ENCODE assay signal across 2 cellular contexts in genomic region chr1:65658122-65658521, GRCh38.
A peak's percentile ranks its signal among the peaks of the same experiment; 100 is the strongest.
TF ChIP-seq lines count a peak whose summit lies in the region.

No MANE protein-coding gene starts in this region.

TF ChIP-seq in IMR-90, 13 proteins besides CTCF, POLR2A, EP300 and RAD21:
- no peak for TF ChIP-seq BHLHE40 (IDR thresholded peaks at IDR 0.05; ENCODE audit: low read depth, low read length)
- TF ChIP-seq MAFK (IDR thresholded peaks at IDR 0.05; ENCODE audit: low read depth, low read length) = no peak
- TF ChIP-seq SMC3 (IDR thresholded peaks at IDR 0.05; ENCODE audit: low read depth, low read length) = no peak

TF ChIP-seq in K562, 482 proteins besides CTCF, POLR2A, EP300 and RAD21:
- TF ChIP-seq DPF2 (IDR thresholded peaks at IDR 0.05) (0 out of 2 replicates have a peak, but pooled peaks have one; percentile 28), MAFF (IDR thresholded peaks at IDR 0.05; ENCODE audit: low read length) (no peak), ATF3 (IDR thresholded peaks at IDR 0.05) (peak; percentile 73), ATF3 (CRISPR knock-in tag; conservative IDR thresholded peaks at IDR 0.05) (no peak), KLF6 (CRISPR knock-in tag; IDR thresholded peaks at IDR 0.05; ENCODE audit: borderline replicate concordance) (no peak), ARID1B (IDR thresholded peaks at IDR 0.05) (0 out of 2 replicates have a peak, but pooled peaks have one; percentile 30), HDAC3 (IDR thresholded peaks at IDR 0.05; ENCODE audit: borderline replicate concordance, partially characterized antibody) (no peak), MED1 (CRISPR knock-in tag; IDR thresholded peaks at IDR 0.05; ENCODE audit: borderline replicate concordance) (no peak), E2F5 (CRISPR knock-in tag; IDR thresholded peaks at IDR 0.05) (no peak), TFAP4 (CRISPR knock-in tag; IDR thresholded peaks at IDR 0.05; ENCODE audit: borderline replicate concordance) (peak; percentile 74), PRDM10 (IDR thresholded peaks at IDR 0.05; ENCODE audit: partially characterized antibody) (peak; percentile 34), CLOCK (CRISPR knock-in tag; IDR thresholded peaks at IDR 0.05; ENCODE audit: borderline replicate concordance) (no peak), BHLHE40 (IDR thresholded peaks at IDR 0.05; ENCODE audit: low read length) (no peak), GABPA (tag; conservative IDR thresholded peaks at IDR 0.05; ENCODE audit: low read depth) (no peak), KDM2B (CRISPR knock-in tag; IDR thresholded peaks at IDR 0.05) (no peak), JUND (IDR thresholded peaks at IDR 0.05; ENCODE audit: borderline replicate concordance, low read depth, low read length) (peak; percentile 63), JUND (tag; IDR thresholded peaks at IDR 0.05; ENCODE audit: borderline replicate concordance, low read depth, low read length) (peak; percentile 64; the same call in 1 of the 3 replicates), ZNF668 (CRISPR knock-in tag; IDR thresholded peaks at IDR 0.05) (no peak), MLLT1 (IDR thresholded peaks at IDR 0.05) (no peak), BDP1 (IDR thresholded peaks at IDR 0.05; ENCODE audit: insufficient read depth, insufficient read length) (no peak), POLR2B (IDR thresholded peaks at IDR 0.05; ENCODE audit: low read depth, partially characterized antibody) (no peak), ZNF584 (CRISPR knock-in tag; IDR thresholded peaks at IDR 0.05; ENCODE audit: low read depth) (no peak), RBM22 (IDR thresholded peaks at IDR 0.05; ENCODE audit: low read depth, low read length, poor library complexity, severe bottlenecking) (no peak), PCBP2 (IDR thresholded peaks at IDR 0.05; ENCODE audit: low read depth, low read length, poor library complexity, severe bottlenecking) (no peak), TOE1 (IDR thresholded peaks at IDR 0.05; ENCODE audit: borderline replicate concordance) (no peak), TOE1 (CRISPR knock-in tag; IDR thresholded peaks at IDR 0.05; ENCODE audit: borderline replicate concordance, low read depth) (no peak), RB1 (IDR thresholded peaks at IDR 0.05; ENCODE audit: low read depth) (no peak), SMARCE1 (IDR thresholded peaks at IDR 0.05) (peak; percentile 38; the same call in 1 of the 2 replicates), KAT8 (IDR thresholded peaks at IDR 0.05; ENCODE audit: low read depth) (no peak), PHB2 (IDR thresholded peaks at IDR 0.05; ENCODE audit: low read depth) (no peak), NFE2L1 (tag; IDR thresholded peaks at IDR 0.05; ENCODE audit: borderline replicate concordance, low read depth) (no peak), FOSL1 (tag; conservative IDR thresholded peaks at IDR 0.05) (peak; percentile 88), ZNF140 (CRISPR knock-in tag; IDR thresholded peaks at IDR 0.05) (no peak), AFF1 (IDR thresholded peaks at IDR 0.05; ENCODE audit: low read depth in 1 of 2, partially characterized antibody in 2 of 2) (no peak), DACH1 (IDR thresholded peaks at IDR 0.05; ENCODE audit: partially characterized antibody) (peak; percentile 33), ZHX1 (conservative IDR thresholded peaks at IDR 0.05; ENCODE audit: low read length) (no peak), ZNF232 (CRISPR knock-in tag; IDR thresholded peaks at IDR 0.05) (no peak)
